36 cellular contexts compared by ENCODE assay signal in genomic region chr1:39593386-39593785, GRCh38. TPM values are rescaled to one million over a fixed set of nuclear protein-coding genes. Genes with fewer than 3 reads are reported as not detected.
"Had no signal": no experiment of that assay in that cellular context is flagged by ENCODE, and none has a peak within 500 bp of the region (broad histone marks: within the 10 kb centered on the region; RNA-seq: fewer than 3 reads in every experiment).

No MANE protein-coding gene starts in this region.

- H3K27me3 ChIP-seq: MG63 had no signal

- DNase-seq: Karpas-422, Kasumi-1, MG63, MM.1S, MV-4-11, NCI-H1048, NCI-H1092, NCI-H1092 treated with DMSO at 0.1 percent for 48 hours, NCI-H1105, NCI-H1105 treated with DMSO at 0.1 percent for 48 hours, NCI-H1417, NCI-H1417 treated with DMSO at 0.1 percent for 48 hours, NCI-H1436, NCI-H1436 treated with DMSO at 0.1 percent for 48 hours, NCI-H146, NCI-H1694, NCI-H1694 treated with DMSO at 0.1 percent for 48 hours, NCI-H187, NCI-H187 treated with DMSO at 0.1 percent for 48 hours, NCI-H1930, NCI-H2029, NCI-H2029 treated with DMSO at 0.1 percent for 48 hours, NCI-H2081, NCI-H2081 treated with DMSO at 0.1 percent for 48 hours, NCI-H2107, NCI-H2171, NCI-H2171 treated with DMSO at 0.1 percent for 48 hours, NCI-H2227 treated with DMSO at 0.1 percent for 48 hours, NCI-H226, NCI-H345, NCI-H446, NCI-H446 treated with DMSO at 0.1 percent for 48 hours, NCI-H510A, NCI-H510A treated with DMSO at 0.1 percent for 48 hours, NCI-H524 had no signal

- H3K9me3 ChIP-seq: MG63 had no signal

- H3K4me3 ChIP-seq: MG63 had no signal

- H3K36me3 ChIP-seq: MG63 had no signal

RNA-seq across cellular contexts. Expression of gene HEYL, which starts 46.1 kb away (rescaled TPM):
- total RNA-seq: MCF 10A had no signal
